1 cellular context compared by ENCODE assay signal in the genomic region with DNA sequence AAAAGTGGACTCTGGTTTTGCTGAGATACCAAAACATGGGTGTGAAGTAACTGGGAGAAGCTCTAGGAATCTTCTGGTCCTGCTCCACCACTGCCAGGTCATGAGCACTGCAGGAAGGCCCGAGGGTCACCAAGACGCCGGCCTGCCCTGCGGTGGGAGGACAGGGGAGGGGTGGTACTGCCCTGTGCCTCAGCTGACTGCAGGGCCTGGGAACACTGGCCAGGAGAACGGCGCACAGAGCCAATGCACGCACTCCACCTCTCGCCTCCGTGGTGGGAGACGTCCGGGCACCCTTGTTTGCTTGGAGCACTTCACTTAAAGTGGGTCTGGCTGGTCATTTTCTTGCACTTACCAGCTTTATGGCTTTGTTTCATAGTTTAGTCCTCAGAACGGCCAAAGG.
TF ChIP-seq lines count a peak whose summit lies in the region.

No MANE protein-coding gene starts in this region.

TF ChIP-seq in H1, 55 proteins besides CTCF, POLR2A, EP300 and RAD21 (continued from another document):
- TF ChIP-seq TAF1 (IDR thresholded peaks at IDR 0.05; ENCODE audit: low read depth, low read length), result no peak
- TF ChIP-seq POLR2AphosphoS5 (IDR thresholded peaks at IDR 0.05; ENCODE audit: low read depth, low read length), result no peak
- no peak for TF ChIP-seq SAP30 (IDR thresholded peaks at IDR 0.05; ENCODE audit: insufficient read depth, insufficient replicate concordance, low read length)
- no peak for TF ChIP-seq NANOG (IDR thresholded peaks at IDR 0.05; ENCODE audit: insufficient read depth, low read depth, low read length, poor library complexity, severe bottlenecking)
- TF ChIP-seq JUND (IDR thresholded peaks at IDR 0.05; ENCODE audit: low read length), result no peak
- TF ChIP-seq HDAC6 (IDR thresholded peaks at IDR 0.05; ENCODE audit: low read depth, low read length), result no peak
- no peak for TF ChIP-seq FOSL1 (IDR thresholded peaks at IDR 0.05; ENCODE audit: insufficient read depth, low read depth, low read length)
- no peak for TF ChIP-seq NRF1 (IDR thresholded peaks at IDR 0.05; ENCODE audit: low read depth, low read length)
- TF ChIP-seq, protein P1, sequence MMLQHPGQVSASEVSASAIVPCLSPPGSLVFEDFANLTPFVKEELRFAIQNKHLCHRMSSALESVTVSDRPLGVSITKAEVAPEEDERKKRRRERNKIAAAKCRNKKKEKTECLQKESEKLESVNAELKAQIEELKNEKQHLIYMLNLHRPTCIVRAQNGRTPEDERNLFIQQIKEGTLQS (IDR thresholded peaks at IDR 0.05; ENCODE audit: insufficient read depth, low read depth, low read length), result no peak
- TF ChIP-seq KDM1A (IDR thresholded peaks at IDR 0.05; ENCODE audit: borderline replicate concordance, low read length), result no peak
- TF ChIP-seq GTF2F1 (IDR thresholded peaks at IDR 0.05; ENCODE audit: borderline replicate concordance, low read depth, low read length), result no peak
- no peak for TF ChIP-seq TCF12 (IDR thresholded peaks at IDR 0.05; ENCODE audit: low read depth, low read length)
- no peak for TF ChIP-seq SRF (IDR thresholded peaks at IDR 0.05; ENCODE audit: low read depth, low read length)
- TF ChIP-seq CBX5 (IDR thresholded peaks at IDR 0.05; ENCODE audit: low read depth, low read length), result no peak
